ENCODE assay signal across 25 cellular contexts in the genomic region with DNA sequence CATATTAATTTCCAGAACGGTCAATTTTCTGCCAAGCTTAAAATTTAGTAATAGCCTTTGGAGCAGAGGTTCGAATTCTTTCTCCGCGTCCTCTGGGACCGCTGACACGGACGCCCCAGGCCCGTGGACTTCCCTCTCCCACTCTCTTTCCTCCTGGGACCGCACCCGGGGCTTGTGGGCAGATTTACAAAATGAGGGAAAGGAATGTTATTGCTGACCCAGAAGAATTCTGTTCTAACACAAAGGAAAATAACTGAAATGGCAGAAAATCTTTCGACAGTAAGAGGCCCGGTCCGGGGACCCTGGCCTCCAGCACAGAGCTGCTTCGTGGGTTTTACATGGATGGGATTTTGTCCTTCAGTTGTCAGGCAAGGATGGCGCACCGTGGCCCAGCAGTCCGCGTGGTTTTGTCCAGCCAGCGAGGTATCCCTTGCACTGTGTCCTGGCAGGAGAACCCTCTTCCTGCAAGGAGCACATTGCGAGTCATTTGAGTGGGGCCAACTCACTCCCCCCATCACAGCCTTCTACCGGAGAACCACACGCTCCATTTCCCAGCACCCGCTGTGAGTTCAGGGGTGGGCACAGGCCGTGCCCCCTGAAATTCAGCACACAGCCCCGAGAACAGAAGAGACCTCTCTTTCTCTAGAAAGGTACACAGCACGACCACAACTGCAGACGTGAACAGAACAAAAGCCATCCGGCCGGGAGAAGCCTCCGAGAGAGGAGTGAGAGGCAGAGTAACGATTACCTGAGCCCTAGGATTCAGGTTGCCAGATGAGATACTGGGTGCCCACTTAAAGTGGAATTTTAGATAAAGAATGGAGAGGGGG.
"Had no signal": no experiment of that assay in that cellular context is flagged by ENCODE, and none has a peak within 500 bp of the region (broad histone marks: within the 10 kb centered on the region; RNA-seq: fewer than 3 reads in every experiment).

No MANE protein-coding gene starts in this region.

- H2AFZ ChIP-seq: neural progenitor cell had no signal

- H3K9me3 Mint-ChIP-seq: activated naive CD4-positive, alpha-beta T cell treated with anti-CD3 and anti-CD28 coated beads for 36 hours; activated T-helper 17 cell treated with anti-CD3 and anti-CD28 coated beads, Interleukin-2, amount 50 U/mL, for 72 hours; memory B cell had no signal

- DNase-seq: activated CD4-positive, alpha-beta T cell treated with anti-CD3 and anti-CD28 coated beads for 4 hours; activated CD4-positive, alpha-beta T cell treated with anti-CD3 and anti-CD28 coated beads, Interleukin-2, amount 50 U/mL, for 48 hours; activated CD4-positive, CD25-positive, alpha-beta regulatory T cell; activated naive CD4-positive, alpha-beta T cell treated with anti-CD3 and anti-CD28 coated beads for 36 hours; activated naive CD8-positive, alpha-beta T cell treated with anti-CD3 and anti-CD28 coated beads, Interleukin-2, amount 10 ng/mL, durations not matched to agents 7 days and 5 days; activated T-cell treated with anti-CD3 and anti-CD28 coated beads, Interleukin-2, amount 50 U/mL, for 24 hours; amygdala; cerebellar nuclear complex; foreskin fibroblast; mucosa of descending colon; retina; stimulated activated CD4-positive, alpha-beta T cell treated with anti-CD3 and anti-CD28 coated beads, Interleukin-12 subunit alpha, Interleukin-12 subunit beta, amount 100 ng/mL, for 4 hours; stimulated activated CD4-positive, alpha-beta T cell treated with anti-CD3 and anti-CD28 coated beads, Interleukin-4, amount 100 ng/mL, for 4 hours; stimulated activated naive CD8-positive, alpha-beta T cell treated with anti-CD3 and anti-CD28 coated beads, Interleukin-15, Interleukin-2, amounts not matched to agents 100 U/mL and 50 U/mL, for 24 hours; SW 1271; T-helper 17 cell; thyroid gland had no signal

- H3K4me3 Mint-ChIP-seq: activated naive CD4-positive, alpha-beta T cell treated with anti-CD3 and anti-CD28 coated beads for 36 hours; activated naive CD8-positive, alpha-beta T cell treated with anti-CD3 and anti-CD28 coated beads, Interleukin-2, amount 10 ng/mL, durations not matched to agents 7 days and 5 days; activated T-cell treated with anti-CD3 and anti-CD28 coated beads, Interleukin-2, amount 50 U/mL, for 24 hours; activated T-helper 17 cell treated with anti-CD3 and anti-CD28 coated beads, Interleukin-2, amount 50 U/mL, for 72 hours; memory B cell; neural progenitor cell; T-helper 17 cell had no signal

- H3K27me3 ChIP-seq: neural progenitor cell, thyroid gland had no signal

- H3K36me3 Mint-ChIP-seq: activated naive CD8-positive, alpha-beta T cell treated with anti-CD3 and anti-CD28 coated beads, Interleukin-2, amount 10 ng/mL, durations not matched to agents 7 days and 5 days; memory B cell; neural progenitor cell had no signal

- H3K27ac ChIP-seq: coronary artery, neural progenitor cell, SK-N-MC, thyroid gland had no signal

- H3K36me3 ChIP-seq: neural progenitor cell, thyroid gland had no signal

- H3K9me3 ChIP-seq: mucosa of descending colon, thyroid gland had no signal

- H3K9ac ChIP-seq: neural progenitor cell had no signal

- H3K4me1 Mint-ChIP-seq: activated naive CD8-positive, alpha-beta T cell treated with anti-CD3 and anti-CD28 coated beads, Interleukin-2, amount 10 ng/mL, durations not matched to agents 7 days and 5 days; activated T-helper 17 cell treated with anti-CD3 and anti-CD28 coated beads, Interleukin-2, amount 50 U/mL, for 72 hours; memory B cell; T-helper 17 cell had no signal

- FAIRE-seq: bronchial epithelial cell, endometrium, urothelium cell line had no signal

- H3K27ac Mint-ChIP-seq: activated naive CD4-positive, alpha-beta T cell treated with anti-CD3 and anti-CD28 coated beads for 36 hours; activated naive CD8-positive, alpha-beta T cell treated with anti-CD3 and anti-CD28 coated beads, Interleukin-2, amount 10 ng/mL, durations not matched to agents 7 days and 5 days; activated T-cell treated with anti-CD3 and anti-CD28 coated beads, Interleukin-2, amount 50 U/mL, for 24 hours; activated T-helper 17 cell treated with anti-CD3 and anti-CD28 coated beads, Interleukin-2, amount 50 U/mL, for 72 hours; memory B cell; neural progenitor cell; T-helper 17 cell had no signal

- H3K4me3 ChIP-seq: coronary artery, mucosa of descending colon, neural progenitor cell, SK-N-MC, thyroid gland had no signal

- H3K4me2 ChIP-seq: neural progenitor cell had no signal

- H3K4me1 ChIP-seq: neural progenitor cell, thyroid gland had no signal

- ATAC-seq: activated T-helper 17 cell treated with anti-CD3 and anti-CD28 coated beads, Interleukin-2, amount 50 U/mL, for 72 hours; mucosa of descending colon; stimulated activated naive CD8-positive, alpha-beta T cell treated with anti-CD3 and anti-CD28 coated beads, Interleukin-15, Interleukin-2, amounts not matched to agents 100 U/mL and 50 U/mL, for 24 hours; T-helper 17 cell had no signal
